ENCODE assay signal across 20 cellular contexts in genomic region chr1:117271129-117271528, GRCh38.
DNase-seq lines count a peak whose midpoint lies in the region; ATAC-seq, FAIRE-seq and TF ChIP-seq lines count a peak whose summit lies in the region.
"Had no signal": no experiment of that assay in that cellular context is flagged by ENCODE, and none has a peak within 500 bp of the region (broad histone marks: within the 10 kb centered on the region; RNA-seq: fewer than 3 reads in every experiment).

No MANE protein-coding gene starts in this region.

- H3K9me3 ChIP-seq in HUES48 (ENCODE audit: control insufficient read depth, insufficient read depth, low read length): peaks cover 10% of the 10 kb centered on the region
- peaks cover 17% of the 10 kb centered on the region for H3K9me3 ChIP-seq in endodermal cell (ENCODE audit: control insufficient read depth, low read length)
- no peaks in the 10 kb centered on the region for H3K9me3 ChIP-seq in pancreas
- H3K9me3 ChIP-seq: A549, BE2C, HAP-1 had no signal

- no peak for ATAC-seq in pancreas
- ATAC-seq in HG03442 (IDR thresholded peaks at IDR 0.05; ENCODE audit: unreplicated experiment): no peak
- ATAC-seq: A549 had no signal

- H3K36me3 ChIP-seq in HUES48 (ENCODE audit: control insufficient read depth, insufficient read depth, low read length) (no peaks in the 10 kb centered on the region), endodermal cell (ENCODE audit: control insufficient read depth, insufficient read depth, low read length) (no peaks in the 10 kb centered on the region), pancreas (no peaks in the 10 kb centered on the region)
- H3K36me3 ChIP-seq: BE2C, HAP-1 had no signal

- H3K4me1 Mint-ChIP-seq in endodermal cell: peaks cover 49% of the 10 kb centered on the region
- H3K4me1 Mint-ChIP-seq: CD4-positive, alpha-beta memory T cell had no signal

- no peaks in the 10 kb centered on the region for H3K27me3 ChIP-seq in HUES48 (ENCODE audit: control insufficient read depth, insufficient read depth, low read length)
- no peaks in the 10 kb centered on the region for H3K27me3 ChIP-seq in endodermal cell (ENCODE audit: control insufficient read depth, insufficient read depth, low read length, poor library complexity, severe bottlenecking)
- H3K27me3 ChIP-seq in pancreas: no peaks in the 10 kb centered on the region
- H3K27me3 ChIP-seq: BE2C had no signal

- H3K27me3 Mint-ChIP-seq in endodermal cell (ENCODE audit: insufficient read depth): no peaks in the 10 kb centered on the region

- peak overlapping the region; percentile 20 for H3K27ac Mint-ChIP-seq in endodermal cell
- H3K27ac Mint-ChIP-seq: CD4-positive, alpha-beta memory T cell had no signal

- peaks cover 6% of the 10 kb centered on the region for H3K36me3 Mint-ChIP-seq in endodermal cell (ENCODE audit: low read depth)
- H3K36me3 Mint-ChIP-seq: CD4-positive, alpha-beta memory T cell had no signal

- H3K4me1 ChIP-seq in HUES48 (ENCODE audit: control insufficient read depth, insufficient read depth, low read length) (peaks cover 51% of the 10 kb centered on the region), endodermal cell (ENCODE audit: control insufficient read depth, insufficient read depth, low read length) (peaks cover 3% of the 10 kb centered on the region), pancreas (peaks cover 0 to 4% (median 4%) of the 10 kb centered on the region in 3 donors)
- H3K4me1 ChIP-seq: A549, BE2C, HAP-1 had no signal

- H3K4me3 ChIP-seq in HUES48 (ENCODE audit: low read depth, low read length) (no peak overlapping the region), endodermal cell (ENCODE audit: low read length) (peak overlapping the region; percentile 54), pancreas (no peak overlapping the region)
- H3K4me3 ChIP-seq: A549, HAP-1 had no signal

- H3K27ac ChIP-seq in HUES48 (ENCODE audit: low read depth, low read length) (peak overlapping the region; percentile 46), endodermal cell (ENCODE audit: low read depth, low read length) (no peak overlapping the region), pancreas (peak overlapping the region in 3 of 4 donors; percentile 8 to 54 (median 47))
- H3K27ac ChIP-seq: A549, C4-2B, HL-60 had no signal

- no peak overlapping the region for H3K4me3 Mint-ChIP-seq in endodermal cell
- H3K4me3 Mint-ChIP-seq: CD4-positive, alpha-beta memory T cell had no signal

- H3K9ac ChIP-seq in HUES48 (ENCODE audit: low read depth, low read length) (no peak overlapping the region), endodermal cell (ENCODE audit: extremely low read depth, low read length, poor library complexity, severe bottlenecking) (no peak overlapping the region)

- DNase-seq in endodermal cell (peak; percentile 55), pancreas (no peak), NCI-H1436 treated with DMSO at 0.1 percent for 48 hours (lab: John Stamatoyannopoulos, UW) (no peak), SW 1271 (lab: John Stamatoyannopoulos, UW) (no peak)
- DNase-seq: BE2C; CD4-positive, alpha-beta memory T cell; DMS153; DMS79 treated with DMSO at 0.1 percent for 48 hours; EL; GOT3; IMR-90 had no signal

- H3K9me3 Mint-ChIP-seq in endodermal cell: peaks cover 18% of the 10 kb centered on the region

- TF ChIP-seq CTCF in endodermal cell (conservative IDR thresholded peaks at IDR 0.05) (no peak), pancreas (IDR thresholded peaks at IDR 0.05) (no peak)

- no peak for FAIRE-seq in pancreas (lab: Jason Lieb, UNC)
- FAIRE-seq: A549, D721Med, G401.6, GM12891 had no signal

- intact Hi-C loops in pancreas (cut with DNase I): no loop called here

- WGBS in endodermal cell (ENCODE audit: insufficient coverage in 1 of 2, insufficient read length in 1 of 2), 2 experiments: 94 to 100% methylated on average over 2 to 5 of the region's 5 CpGs
- WGBS in pancreas, 2 donors: 84 to 88% methylated on average over 5 of the region's 5 CpGs
